8 cellular contexts compared by ENCODE assay signal in the genomic region with DNA sequence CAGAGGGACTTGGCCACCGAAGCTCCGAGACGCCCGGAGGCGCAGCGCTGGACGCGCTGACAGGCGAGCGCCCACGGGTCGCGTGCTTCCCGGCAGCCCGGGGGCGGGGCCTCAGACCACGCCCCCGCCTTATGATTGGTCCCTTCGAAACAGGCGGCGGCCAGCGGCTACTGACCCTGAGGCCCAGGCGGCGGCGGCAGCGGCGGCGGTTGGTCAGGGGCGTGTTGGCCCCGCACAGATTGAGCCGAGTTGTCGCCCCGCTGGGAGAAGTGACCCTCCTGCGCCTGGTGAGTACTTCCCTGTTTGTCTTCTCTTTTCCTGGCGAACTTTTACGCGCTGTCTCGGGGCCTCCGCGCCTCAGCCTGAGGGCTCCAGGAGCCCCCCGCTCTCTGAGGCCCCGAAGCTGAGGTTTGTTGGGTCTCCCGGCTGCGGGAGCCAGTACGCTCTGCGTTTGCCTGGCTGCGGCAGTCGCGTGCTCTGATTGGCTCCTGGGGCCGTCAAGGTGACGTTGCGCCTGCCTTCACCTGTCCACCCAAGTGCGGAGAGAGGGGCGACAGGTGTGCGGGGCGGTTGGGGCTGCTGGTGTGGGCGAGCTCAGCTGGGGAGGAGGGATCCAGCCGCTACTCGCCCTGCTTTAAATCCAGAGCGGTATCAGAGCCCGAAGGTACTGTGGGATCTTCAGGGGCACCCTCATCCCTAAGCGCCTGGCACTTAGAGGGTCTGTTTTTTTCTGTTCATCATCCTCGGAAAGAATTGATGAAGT. TPM values are rescaled to one million over a fixed set of nuclear protein-coding genes. Genes with fewer than 3 reads are reported as not detected.
A peak's percentile ranks its signal among the peaks of the same experiment; 100 is the strongest.
DNase-seq lines count a peak whose midpoint lies in the region; ATAC-seq and TF ChIP-seq lines count a peak whose summit lies in the region.

GAS2L3 (plus strand) TSS at position 186 of the 763 bp plus-strand sequence. CDS start 21,221 bp downstream, outside the sequence.

- no peaks in the 10 kb centered on the region for H3K79me2 ChIP-seq in DOHH2 (ENCODE audit: control insufficient read depth, low read length)

- peak within 1 kb of the TSS; percentile 70 for H3K4me2 ChIP-seq in DOHH2 (ENCODE audit: low read length)

- H3K27me3 ChIP-seq in DOHH2 (ENCODE audit: control insufficient read depth, low read length) (no peaks in the 10 kb centered on the region), neuron (ENCODE audit: insufficient read depth, low read length) (no peaks in the 10 kb centered on the region), suprapubic skin (no peaks in the 10 kb centered on the region)

- peaks cover 12% of the 10 kb centered on the region for H3K27me3 Mint-ChIP-seq in IgD-negative memory B cell
- H3K27me3 Mint-ChIP-seq in activated naive CD4-positive, alpha-beta T cell treated with anti-CD3 and anti-CD28 coated beads, Interleukin-2, amount 50 U/mL, for 24 hours, result peaks cover 11% of the 10 kb centered on the region

- H3K4me3 ChIP-seq in DOHH2 (ENCODE audit: low read length) (peak within 1 kb of the TSS; percentile 81), neuron (ENCODE audit: low read length) (peak within 1 kb of the TSS; percentile 90), suprapubic skin (peak within 1 kb of the TSS; percentile 83)

- H3F3A ChIP-seq in DOHH2 (ENCODE audit: control insufficient read depth, insufficient read depth), result no peaks in the 10 kb centered on the region

- no peaks in the 10 kb centered on the region for H3K36me3 ChIP-seq in DOHH2 (ENCODE audit: control insufficient read depth, low read length)
- H3K36me3 ChIP-seq in neuron (ENCODE audit: insufficient read depth, low read length), result peaks cover 4% of the 10 kb centered on the region
- no peaks in the 10 kb centered on the region for H3K36me3 ChIP-seq in suprapubic skin

- TF ChIP-seq EP300 in suprapubic skin (IDR thresholded peaks at IDR 0.05), result no peak

- H4K20me1 ChIP-seq in DOHH2 (ENCODE audit: control insufficient read depth, insufficient read depth, low read depth, low read length), result no peaks in the 10 kb centered on the region

- H3K4me1 ChIP-seq in DOHH2 (ENCODE audit: control insufficient read depth, low read length) (peaks cover 16% of the 10 kb centered on the region), neuron (ENCODE audit: insufficient read depth, low read length) (peaks cover 13% of the 10 kb centered on the region), suprapubic skin (peaks cover 19% of the 10 kb centered on the region)

- DNase-seq in RPMI7951 (ENCODE audit: low read depth) (peak; percentile 87), globus pallidus (ENCODE audit: low spot score) (peak; percentile 78), suprapubic skin (ENCODE audit: low spot score in 2 of 2) (peak; percentile 90 to 93)

- whole genome bisulfite sequencing in suprapubic skin, result 0% methylated on average over 23 of the region's 63 CpGs

- peak within 1 kb of the TSS; percentile 79 for H2AFZ ChIP-seq in neuron (ENCODE audit: low read depth, low read length)

- peaks cover 5 to 9% (median 8%) of the 10 kb centered on the region in 3 donors for H3K4me1 Mint-ChIP-seq in IgD-negative memory B cell
- peaks cover 9% of the 10 kb centered on the region for H3K4me1 Mint-ChIP-seq in activated naive CD4-positive, alpha-beta T cell treated with anti-CD3 and anti-CD28 coated beads, Interleukin-2, amount 50 U/mL, for 24 hours

- TF ChIP-seq POLR2A in suprapubic skin (IDR thresholded peaks at IDR 0.05), result peak in 1 of 2 donors; percentile 41

- H3K9me3 ChIP-seq in DOHH2 (ENCODE audit: control insufficient read depth, insufficient read depth, low read length) (no peaks in the 10 kb centered on the region), neuron (ENCODE audit: low read length) (peaks cover 2% of the 10 kb centered on the region), suprapubic skin (no peaks in the 10 kb centered on the region)

- no peaks in the 10 kb centered on the region for H3K9me3 Mint-ChIP-seq in IgD-negative memory B cell
- no peaks in the 10 kb centered on the region for H3K9me3 Mint-ChIP-seq in activated naive CD4-positive, alpha-beta T cell treated with anti-CD3 and anti-CD28 coated beads, Interleukin-2, amount 50 U/mL, for 24 hours

- ATAC-seq in GM21717 (IDR thresholded peaks at IDR 0.05; ENCODE audit: unreplicated experiment), result peak; percentile 98

- peak within 1 kb of the TSS; percentile 86 to 94 (median 89) for H3K4me3 Mint-ChIP-seq in IgD-negative memory B cell
- peak within 1 kb of the TSS; percentile 92 for H3K4me3 Mint-ChIP-seq in activated naive CD4-positive, alpha-beta T cell treated with anti-CD3 and anti-CD28 coated beads, Interleukin-2, amount 50 U/mL, for 24 hours

- H3K27ac Mint-ChIP-seq in IgD-negative memory B cell, result peak within 1 kb of the TSS in 1 of 3 donors; percentile 75
- H3K27ac Mint-ChIP-seq in activated naive CD4-positive, alpha-beta T cell treated with anti-CD3 and anti-CD28 coated beads, Interleukin-2, amount 50 U/mL, for 24 hours, result no peak within 1 kb of the TSS

- no peak for TF ChIP-seq CTCF in DOHH2 (IDR thresholded peaks at IDR 0.05; ENCODE audit: low read depth, low read length, poor library complexity, severe bottlenecking)
- no peak for TF ChIP-seq CTCF in suprapubic skin (IDR thresholded peaks at IDR 0.05)

- no peaks in the 10 kb centered on the region for H3K36me3 Mint-ChIP-seq in IgD-negative memory B cell
- H3K36me3 Mint-ChIP-seq in activated naive CD4-positive, alpha-beta T cell treated with anti-CD3 and anti-CD28 coated beads, Interleukin-2, amount 50 U/mL, for 24 hours, result no peaks in the 10 kb centered on the region

- no peak within 1 kb of the TSS for H3K27ac ChIP-seq in DOHH2 (ENCODE audit: low read depth, low read length)
- peak within 1 kb of the TSS; percentile 81 for H3K27ac ChIP-seq in suprapubic skin

- H3K9me2 ChIP-seq in DOHH2 (replicated peaks; ENCODE audit: control insufficient read depth, low read length), result no peaks in the 10 kb centered on the region

RNA-seq across cellular contexts. Expression of gene GAS2L3, which starts in this region (rescaled TPM):
- not detected for polyA plus RNA-seq in IgD-negative memory B cell
- total RNA-seq in RPMI7951 (2014; rRNA removed; shearing (Covaris generic)), result 63.2 and 79.4 TPM in 2 replicates
- 10 to 100 TPM in 1 of 4 donors, 1 to 10 TPM in 3; 5.1 to 14.3 (median 5.7) TPM for total RNA-seq in suprapubic skin
